In genomic region chr15:81312790-81313543, GRCh38 we compare ENCODE assay signal across 9 cellular contexts. TPM values are rescaled to one million over a fixed set of nuclear protein-coding genes. Genes with fewer than 3 reads are reported as not detected.
DNase-seq lines count a peak whose midpoint lies in the region; ATAC-seq and TF ChIP-seq lines count a peak whose summit lies in the region.
"Had no signal": no experiment of that assay in that cellular context is flagged by ENCODE, and none has a peak within 500 bp of the region (broad histone marks: within the 10 kb centered on the region; RNA-seq: fewer than 3 reads in every experiment).

No MANE protein-coding gene starts in this region.

- no peak overlapping the region for H2BK12ac ChIP-seq in trophoblast cell (ENCODE audit: low read length)

- H3K79me1 ChIP-seq in trophoblast cell (ENCODE audit: low read length), result no peaks in the 10 kb centered on the region

- H3K4ac ChIP-seq in trophoblast cell (ENCODE audit: low read depth, low read length), result no peak overlapping the region

- no peaks in the 10 kb centered on the region for H4K20me1 ChIP-seq in OCI-LY1 (ENCODE audit: insufficient read depth, low read length)

- H3K4me3 ChIP-seq in OCI-LY1 (ENCODE audit: low read depth, low read length, poor library complexity, severe bottlenecking) (no peak overlapping the region), trophoblast cell (ENCODE audit: low read depth, low read length) (no peak overlapping the region)
- H3K4me3 ChIP-seq: cardiac muscle cell had no signal

- WGBS in trophoblast cell (ENCODE audit: extremely low coverage, insufficient coverage, insufficient read length), result no CpG with 5 or more reads among the region's 22 CpGs

- ATAC-seq in esophagus mucosa (peak; percentile 88), GM19351 (IDR thresholded peaks at IDR 0.05; ENCODE audit: unreplicated experiment) (no peak), HG02759 (IDR thresholded peaks at IDR 0.05; ENCODE audit: unreplicated experiment) (no peak)

- H2BK120ac ChIP-seq in trophoblast cell (ENCODE audit: insufficient read depth, low read length, poor library complexity), result no peak overlapping the region

- no peak overlapping the region for H4K91ac ChIP-seq in trophoblast cell (ENCODE audit: low read depth, low read length)

- H4K8ac ChIP-seq in trophoblast cell (ENCODE audit: low read depth, low read length), result no peak overlapping the region

- H4K12ac ChIP-seq in trophoblast cell (ENCODE audit: low read depth, low read length), result no peak overlapping the region

- peaks cover 29% of the 10 kb centered on the region for H3K4me1 ChIP-seq in OCI-LY1 (ENCODE audit: insufficient read depth, low read length, severe bottlenecking)
- H3K4me1 ChIP-seq in trophoblast cell (ENCODE audit: control insufficient read depth in 1 of 2, insufficient read depth in 2 of 2, low read length in 2 of 2), result peaks cover 2 to 6% of the 10 kb centered on the region in 2 experiments

- no peaks in the 10 kb centered on the region for H3K27me3 ChIP-seq in OCI-LY1 (ENCODE audit: insufficient read depth, low read length)
- no peaks in the 10 kb centered on the region for H3K27me3 ChIP-seq in trophoblast cell (ENCODE audit: insufficient read depth, low read length)
- H3K27me3 ChIP-seq: cardiac muscle cell had no signal

- H2AFZ ChIP-seq in OCI-LY1 (ENCODE audit: low read length) (no peak overlapping the region), trophoblast cell (ENCODE audit: insufficient read depth, low read length, poor library complexity) (no peak overlapping the region)

- H3K9me3 ChIP-seq in OCI-LY1 (ENCODE audit: low read length) (no peaks in the 10 kb centered on the region), trophoblast cell (ENCODE audit: insufficient read depth, low read depth, low read length) (no peaks in the 10 kb centered on the region)

- DNase-seq in CD1c-positive myeloid dendritic cell (ENCODE audit: extremely low spot score) (peak; percentile 96), trophoblast cell (peak; percentile 93 to 99), SK-N-DZ (ENCODE audit: low spot score) (no peak), NAMALWA (ENCODE audit: low spot score) (no peak)

- no peak overlapping the region for H2AK5ac ChIP-seq in trophoblast cell (ENCODE audit: low read length)

- H3K4me2 ChIP-seq in OCI-LY1 (ENCODE audit: low read length), result peak overlapping the region; percentile 62; the same call in 1 of the 2 replicates
- H3K4me2 ChIP-seq in trophoblast cell (ENCODE audit: low read length), result no peak overlapping the region

- H3K9ac ChIP-seq in OCI-LY1 (ENCODE audit: low read length) (peak overlapping the region; percentile 66; the same call in 1 of the 2 replicates), trophoblast cell (ENCODE audit: low read length) (no peak overlapping the region)

- H3K14ac ChIP-seq in trophoblast cell (ENCODE audit: low read length), result no peak overlapping the region

- no peak overlapping the region for H3K18ac ChIP-seq in trophoblast cell (ENCODE audit: low read length)

- TF ChIP-seq CTCF in OCI-LY1 (IDR thresholded peaks at IDR 0.05; ENCODE audit: low read length), result no peak

- H3K9me2 ChIP-seq in OCI-LY1 (ENCODE audit: low read depth, low read length), result no peaks in the 10 kb centered on the region

- H2BK5ac ChIP-seq in trophoblast cell (ENCODE audit: low read depth, low read length, poor library complexity), result no peak overlapping the region

- no peak overlapping the region for H3K23ac ChIP-seq in trophoblast cell (ENCODE audit: low read length)

- H3K79me2 ChIP-seq in OCI-LY1 (ENCODE audit: insufficient read depth, low read length) (no peaks in the 10 kb centered on the region), trophoblast cell (ENCODE audit: control insufficient read depth, insufficient read depth, low read length, poor library complexity) (no peaks in the 10 kb centered on the region)

- H3K27ac ChIP-seq in OCI-LY1 (ENCODE audit: low read depth, low read length, poor library complexity, severe bottlenecking) (peak overlapping the region; percentile 96), trophoblast cell (ENCODE audit: low read depth, low read length) (no peak overlapping the region)
- H3K27ac ChIP-seq: cardiac muscle cell had no signal

- peaks cover 8% of the 10 kb centered on the region; the same call in 1 of the 2 replicates for H3F3A ChIP-seq in OCI-LY1 (ENCODE audit: insufficient read depth, low read length)

- H3K36me3 ChIP-seq in OCI-LY1 (ENCODE audit: insufficient read depth, low read length) (peaks cover 58% of the 10 kb centered on the region), trophoblast cell (ENCODE audit: control insufficient read depth in 1 of 2, insufficient read depth in 2 of 2, low read length in 2 of 2) (peaks cover 8 to 9% of the 10 kb centered on the region in 2 experiments)
- H3K36me3 ChIP-seq: cardiac muscle cell had no signal

RNA-seq across cellular contexts. Expression of gene STARD5, which starts 11.0 kb away (rescaled TPM):
- total RNA-seq in esophagus mucosa, result 17.1 TPM
- 2.6 and 2.7 TPM in 2 replicates for polyA plus RNA-seq in trophoblast cell (2013)
- 0.50 and 1.0 TPM in 2 replicates for polyA plus RNA-seq in SK-N-DZ (2014; cell fraction: cytosol; rRNA removed)
- polyA plus RNA-seq in SK-N-DZ (2014; cell fraction: nucleus; rRNA removed), result 1.0 and 1.8 TPM in 2 replicates

Comparison
In these comparisons a context has a peak if more than half of its experiments do, and no peak if none do; other contexts are left out.
1. DNase-seq: peak in CD1c-positive myeloid dendritic cell (single experiment) and trophoblast cell (2 of 2); none in SK-N-DZ (single experiment) and NAMALWA (single experiment).